In genomic region chr10:74903491-74903890, GRCh38 we compare ENCODE assay signal across 3 cellular contexts.
"Had no signal": no experiment of that assay in that cellular context is flagged by ENCODE, and none has a peak within 500 bp of the region (broad histone marks: within the 10 kb centered on the region; RNA-seq: fewer than 3 reads in every experiment).

No MANE protein-coding gene starts in this region.

- H3K4me3 ChIP-seq: GM12878 had no signal

- DNase-seq: GDM1, GF-D8 had no signal
